In the genomic region with DNA sequence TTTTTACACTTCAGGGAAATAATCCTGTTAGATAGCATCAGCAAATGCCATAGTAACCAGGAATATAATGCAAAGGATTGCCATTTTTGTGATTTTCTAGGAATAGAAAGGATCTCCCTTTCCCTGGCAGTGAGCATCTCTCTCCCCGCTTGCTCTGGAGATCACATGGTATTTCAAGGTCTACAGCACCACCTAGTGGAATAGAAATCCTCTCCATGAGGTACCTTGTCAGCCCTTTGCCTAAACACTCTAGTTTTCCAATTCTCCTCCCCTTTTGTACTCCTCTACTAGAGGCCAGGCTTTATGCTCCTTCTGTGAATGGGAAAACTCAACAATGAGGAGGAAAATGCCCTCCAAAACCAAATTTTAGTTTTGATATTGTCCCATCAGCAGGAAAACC, we compare ENCODE assay signal across 12 cellular contexts.
A peak's percentile ranks its signal among the peaks of the same experiment; 100 is the strongest.
DNase-seq lines count a peak whose midpoint lies in the region; ATAC-seq and TF ChIP-seq lines count a peak whose summit lies in the region.
"Had no signal": no experiment of that assay in that cellular context is flagged by ENCODE, and none has a peak within 500 bp of the region (broad histone marks: within the 10 kb centered on the region; RNA-seq: fewer than 3 reads in every experiment).

No MANE protein-coding gene starts in this region.

- H3K4me3 Mint-ChIP-seq in CD4-positive, alpha-beta memory T cell, result no peak overlapping the region
- no peak overlapping the region for H3K4me3 Mint-ChIP-seq in stimulated activated naive CD8-positive, alpha-beta T cell treated with anti-CD3 and anti-CD28 coated beads, Interleukin-15, amount 100 ng/mL, for 72 hours
- H3K4me3 Mint-ChIP-seq in CD8-positive, alpha-beta memory T cell, result peak overlapping the region in 1 of 7 donors; percentile 9
- H3K4me3 Mint-ChIP-seq: activated naive CD8-positive, alpha-beta T cell had no signal

- H3K4me3 ChIP-seq in GM12864 (ENCODE audit: low read depth, low read length), result no peak overlapping the region
- H3K4me3 ChIP-seq in CD4-positive, alpha-beta memory T cell (ENCODE audit: low read length in 2 of 2), result no peak overlapping the region
- H3K4me3 ChIP-seq in CD8-positive, alpha-beta memory T cell (ENCODE audit: low read length), result no peak overlapping the region
- H3K4me3 ChIP-seq: thoracic aorta had no signal

- H3K27me3 ChIP-seq in CD4-positive, alpha-beta memory T cell (ENCODE audit: insufficient read depth, low read length), result no peaks in the 10 kb centered on the region
- H3K27me3 ChIP-seq in CD8-positive, alpha-beta memory T cell (ENCODE audit: insufficient read depth, low read length, poor library complexity, severe bottlenecking), result no peaks in the 10 kb centered on the region
- H3K27me3 ChIP-seq: neutrophil had no signal

- H3K4me1 ChIP-seq in CD4-positive, alpha-beta memory T cell (ENCODE audit: insufficient read depth, low read length), result no peaks in the 10 kb centered on the region
- no peaks in the 10 kb centered on the region for H3K4me1 ChIP-seq in CD8-positive, alpha-beta memory T cell (ENCODE audit: insufficient read depth, low read length)

- no peaks in the 10 kb centered on the region for H3K36me3 ChIP-seq in CD4-positive, alpha-beta memory T cell (ENCODE audit: insufficient read depth, low read length)
- peaks cover 6% of the 10 kb centered on the region for H3K36me3 ChIP-seq in CD8-positive, alpha-beta memory T cell (ENCODE audit: insufficient read depth, low read length)

- peaks cover 0 to 2% (median 0%) of the 10 kb centered on the region in 4 donors for H3K4me1 Mint-ChIP-seq in CD4-positive, alpha-beta memory T cell
- H3K4me1 Mint-ChIP-seq in stimulated activated naive CD8-positive, alpha-beta T cell treated with anti-CD3 and anti-CD28 coated beads, Interleukin-15, amount 100 ng/mL, for 72 hours, result no peaks in the 10 kb centered on the region
- H3K4me1 Mint-ChIP-seq in CD8-positive, alpha-beta memory T cell, result peaks cover 0 to 2% (median 0%) of the 10 kb centered on the region in 3 donors

- H3K36me3 Mint-ChIP-seq in CD4-positive, alpha-beta memory T cell, result peaks cover 86 to 87% of the 10 kb centered on the region in 2 donors
- H3K36me3 Mint-ChIP-seq in CD8-positive, alpha-beta memory T cell, result peaks cover 63 to 90% (median 83%) of the 10 kb centered on the region in 3 donors

- POLR2A ChIA-PET in CD4-positive, alpha-beta memory T cell (lab: Charles Lee; ENCODE audit: partially characterized antibody), result no interaction called here
- POLR2A ChIA-PET in CD8-positive, alpha-beta memory T cell (lab: Charles Lee), result no interaction called here

- TF ChIP-seq CTCF in AG09319 (IDR thresholded peaks at IDR 0.05; ENCODE audit: low read depth, low read length) (peak; percentile 32), GM12864 (IDR thresholded peaks at IDR 0.05; ENCODE audit: low read depth, low read length, missing control alignments) (peak; percentile 30)

- CTCF ChIA-PET in CD4-positive, alpha-beta memory T cell (lab: Charles Lee; ENCODE audit: partially characterized antibody), result interaction anchor here (3.0 kb wide), 1 partner anchor 169 kb away, joined by 15 read pairs; no protein-coding TSS in a partner anchor
- CTCF ChIA-PET in CD8-positive, alpha-beta memory T cell (lab: Charles Lee), result interaction anchor here (1.2 kb wide), 1 partner anchor 167 kb away, joined by 4 read pairs; no protein-coding TSS in a partner anchor

- intact Hi-C loops in CD4-positive, alpha-beta memory T cell (cut with micrococcal nuclease), result no loop called here

- H3K9me3 Mint-ChIP-seq in CD4-positive, alpha-beta memory T cell, result peaks cover 3 to 92% (median 77%) of the 10 kb centered on the region in 8 donors
- H3K9me3 Mint-ChIP-seq in stimulated activated naive CD8-positive, alpha-beta T cell treated with anti-CD3 and anti-CD28 coated beads, Interleukin-15, amount 100 ng/mL, for 72 hours, result peaks cover 51 to 73% of the 10 kb centered on the region in 2 donors
- H3K9me3 Mint-ChIP-seq in CD8-positive, alpha-beta memory T cell, result peaks cover 53 to 88% (median 75%) of the 10 kb centered on the region in 5 donors

- peaks cover 0 to 48% of the 10 kb centered on the region in 2 donors for H3K9me3 ChIP-seq in CD4-positive, alpha-beta memory T cell (ENCODE audit: control insufficient read depth in 1 of 2, low read length in 2 of 2)
- peaks cover 44% of the 10 kb centered on the region for H3K9me3 ChIP-seq in CD8-positive, alpha-beta memory T cell (ENCODE audit: low read length)

- H3K27ac ChIP-seq in CD4-positive, alpha-beta memory T cell (ENCODE audit: low read depth, low read length), result no peak overlapping the region
- H3K27ac ChIP-seq in CD8-positive, alpha-beta memory T cell (ENCODE audit: low read depth, low read length), result no peak overlapping the region
- H3K27ac ChIP-seq: neutrophil, thoracic aorta had no signal

- H3K27ac Mint-ChIP-seq in CD4-positive, alpha-beta memory T cell, result no peak overlapping the region
- H3K27ac Mint-ChIP-seq in stimulated activated naive CD8-positive, alpha-beta T cell treated with anti-CD3 and anti-CD28 coated beads, Interleukin-15, amount 100 ng/mL, for 72 hours, result no peak overlapping the region
- H3K27ac Mint-ChIP-seq in CD8-positive, alpha-beta memory T cell, result no peak overlapping the region
- H3K27ac Mint-ChIP-seq: activated naive CD8-positive, alpha-beta T cell had no signal

- H3K27me3 Mint-ChIP-seq in CD4-positive, alpha-beta memory T cell, result no peaks in the 10 kb centered on the region
- H3K27me3 Mint-ChIP-seq in stimulated activated naive CD8-positive, alpha-beta T cell treated with anti-CD3 and anti-CD28 coated beads, Interleukin-15, amount 100 ng/mL, for 72 hours, result no peaks in the 10 kb centered on the region
- H3K27me3 Mint-ChIP-seq in CD8-positive, alpha-beta memory T cell, result no peaks in the 10 kb centered on the region
- H3K27me3 Mint-ChIP-seq: activated naive CD8-positive, alpha-beta T cell had no signal

- DNase-seq in AG09319 (ENCODE audit: extremely low read depth, low read depth) (peak; percentile 7), GM12864 (ENCODE audit: low read depth) (no peak), OCI-M1 (lab: John Stamatoyannopoulos, UW) (peak; percentile 87), fibroblast of peridontal ligament (ENCODE audit: extremely low read depth) (peak; percentile 64)
- DNase-seq in CD4-positive, alpha-beta memory T cell, result no peak
- DNase-seq in stimulated activated naive CD8-positive, alpha-beta T cell treated with anti-CD3 and anti-CD28 coated beads, Interleukin-15, amount 100 ng/mL, for 72 hours, result no peak
- DNase-seq in CD8-positive, alpha-beta memory T cell, result no peak
- DNase-seq: NCI-H510A had no signal

- no peak for ATAC-seq in HG02798 (IDR thresholded peaks at IDR 0.05; ENCODE audit: poor library complexity, unreplicated experiment)
- no peak for ATAC-seq in stimulated activated naive CD8-positive, alpha-beta T cell treated with anti-CD3 and anti-CD28 coated beads, Interleukin-15, amount 100 ng/mL, for 72 hours

Comparison
In these comparisons a context has a peak if more than half of its experiments do, and no peak if none do; other contexts are left out.
1. DNase-seq: peak in AG09319 (single experiment), OCI-M1 (single experiment) and fibroblast of peridontal ligament (single experiment); none in GM12864 (single experiment), CD4-positive, alpha-beta memory T cell (0 of 5), stimulated activated naive CD8-positive, alpha-beta T cell treated with anti-CD3 and anti-CD28 coated beads, Interleukin-15, amount 100 ng/mL, for 72 hours (0 of 2) and CD8-positive, alpha-beta memory T cell (0 of 5).